ENCODE assay signal across 8 cellular contexts in the genomic region with DNA sequence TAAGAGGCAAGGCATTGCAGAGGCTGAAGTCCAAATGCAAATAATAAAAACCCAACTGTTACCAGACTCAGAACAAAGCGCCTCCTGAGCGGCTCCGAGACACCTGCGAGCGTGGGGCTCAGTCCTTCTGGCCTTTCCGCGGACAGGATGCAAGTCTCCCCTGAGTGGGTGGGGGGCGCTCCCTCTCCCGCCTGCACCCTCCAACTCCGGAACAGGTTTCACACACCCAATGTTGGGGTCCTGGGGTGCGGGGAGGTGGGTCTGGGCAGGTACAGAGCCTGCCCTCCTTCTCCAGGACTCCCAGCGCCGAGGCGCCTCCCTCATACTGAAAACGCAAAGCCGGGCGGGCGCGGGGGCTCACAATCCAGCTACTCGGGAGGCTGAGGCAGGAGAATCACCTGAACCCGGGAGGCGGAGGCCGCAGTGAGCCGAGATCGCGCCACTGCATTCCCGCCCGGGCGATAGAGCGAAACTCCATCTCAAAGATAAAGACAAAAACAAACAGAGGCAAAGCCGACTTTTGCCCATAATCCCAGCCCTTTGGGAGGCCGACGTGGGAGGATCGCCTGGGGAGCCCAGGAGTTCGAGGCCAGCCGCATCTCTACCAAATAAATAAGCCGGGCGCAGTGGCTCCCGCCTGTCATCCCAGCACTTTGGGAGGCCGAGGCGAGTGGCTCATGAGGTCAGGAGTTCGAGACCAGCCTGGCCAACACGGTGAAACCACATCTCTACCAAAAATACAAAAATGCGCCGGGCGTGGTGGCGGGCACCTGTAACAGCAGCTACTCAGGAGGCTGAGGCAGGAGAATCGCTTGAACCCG. TPM values are rescaled to one million over a fixed set of nuclear protein-coding genes. Genes with fewer than 3 reads are reported as not detected.
DNase-seq lines count a peak whose midpoint lies in the region; ATAC-seq, FAIRE-seq and TF ChIP-seq lines count a peak whose summit lies in the region.

No MANE protein-coding gene starts in this region.

- H3K27ac ChIP-seq in A673 (ENCODE audit: low read depth, low read length, poor library complexity, severe bottlenecking) = peak overlapping the region; percentile 86
- peak overlapping the region; percentile 77 for H3K27ac ChIP-seq in HL-60 (replicated peaks)
- H3K27ac ChIP-seq in GM12878 (ENCODE audit: control insufficient read depth, insufficient read depth) = peak overlapping the region; percentile 69
- peak overlapping the region in 1 of 2 donors; percentile 43 for H3K27ac ChIP-seq in mucosa of rectum (ENCODE audit: low read depth in 2 of 2, low read length in 2 of 2)

- peak overlapping the region; percentile 58 for H3K4me2 ChIP-seq in GM12878 (ENCODE audit: control insufficient read depth, insufficient read depth)

- no peak for TF ChIP-seq RAD21 in GM12878 (IDR thresholded peaks at IDR 0.05; ENCODE audit: insufficient read depth, low read depth, low read length)

- RAD21 ChIA-PET in GM12878 (lab: Charles Lee; ENCODE audit: unreplicated experiment) = no interaction called here

- no peak for TF ChIP-seq POLR2A in GM12878 (IDR thresholded peaks at IDR 0.05; ENCODE audit: low read depth, low read length)

- FAIRE-seq in GM12878 (lab: Jason Lieb, UNC) = no peak

- DNase-seq in A673 (ENCODE audit: low spot score) = no peak
- no peak for DNase-seq in HL-60 (ENCODE audit: low read depth in 1 of 2, low spot score in 1 of 2)
- DNase-seq in GM12878 (ENCODE audit: low read depth, low spot score) = no peak
- DNase-seq in DMS153 treated with DMSO at 0.1 percent for 48 hours (lab: John Stamatoyannopoulos, UW; ENCODE audit: unreplicated experiment) = no peak
- DNase-seq in activated gamma-delta T cell (lab: John Stamatoyannopoulos, UW) = no peak

- H4K20me1 ChIP-seq in GM12878 (ENCODE audit: control insufficient read depth, insufficient read depth) = no peaks in the 10 kb centered on the region

- peak overlapping the region; percentile 80 for H3K9ac ChIP-seq in GM12878 (ENCODE audit: control insufficient read depth, insufficient read depth, low read length)
- peak overlapping the region in 1 of 2 donors; percentile 48 for H3K9ac ChIP-seq in mucosa of rectum (ENCODE audit: low read depth in 1 of 2, low read length in 2 of 2)

- 3% methylated on average over 49 of the region's 49 CpGs for WGBS in GM12878 (ENCODE audit: insufficient coverage, insufficient replicate concordance, low lambda C conversion rate, missing lambda C conversion rate)

- H3K36me3 ChIP-seq in A673 (ENCODE audit: insufficient read depth, low read length, poor library complexity, severe bottlenecking) = peaks cover 23% of the 10 kb centered on the region
- H3K36me3 ChIP-seq in GM12878 (ENCODE audit: control insufficient read depth in 2 of 2, insufficient read depth in 2 of 2, low read length in 1 of 2) = peaks cover 0 to 2% of the 10 kb centered on the region in 2 experiments; a peak in 3 of 4 replicates
- H3K36me3 ChIP-seq in mucosa of rectum (ENCODE audit: control insufficient read depth in 2 of 2, insufficient read depth in 2 of 2, low read length in 2 of 2) = no peaks in the 10 kb centered on the region

- ATAC-seq in GM12878 = peak; percentile 30
- no peak for ATAC-seq in GM18867 (IDR thresholded peaks at IDR 0.05; ENCODE audit: unreplicated experiment)
- no peak for ATAC-seq in HG03378 (IDR thresholded peaks at IDR 0.05; ENCODE audit: unreplicated experiment)

- in situ Hi-C loops in GM12878 (cut with MboI) = no loop called here

- CTCF ChIA-PET in A673 (lab: Charles Lee) = no interaction called here
- CTCF ChIA-PET in GM12878 (lab: Yijun Ruan, JAX) = interaction anchor here (0.7 to 1.4 kb wide), 2 partner anchors 28 to 29 kb away, joined by 3 to 6 read pairs; no protein-coding TSS in a partner anchor

- H3K79me2 ChIP-seq in GM12878 (ENCODE audit: control insufficient read depth, insufficient read depth, low read length) = peaks cover 38% of the 10 kb centered on the region

- TF ChIP-seq CTCF in A673 (conservative IDR thresholded peaks at IDR 0.05; ENCODE audit: low read depth, low read length) (no peak), HL-60 (IDR thresholded peaks at IDR 0.05; ENCODE audit: insufficient read depth, low read length) (no peak), GM12878 (IDR thresholded peaks at IDR 0.05 in 2 of 3, conservative IDR thresholded peaks at IDR 0.05 in 1 of 3; ENCODE audit: control insufficient read depth in 2 of 3, extremely low read depth in 1 of 3, insufficient read depth in 1 of 3, low read depth in 3 of 3, low read length in 3 of 3) (peak in 1 of 3 experiments; percentile 6; a peak in 1 of 6 replicates)

- BruUV-seq in A673 (replicated peaks; lab: Mats Ljungman, UMichigan) (no TSS peak), GM12878 (replicated peaks; lab: Mats Ljungman, UMichigan) (no TSS peak)

- H3K9me3 ChIP-seq in A673 (ENCODE audit: low read depth, low read length, poor library complexity, severe bottlenecking) (no peaks in the 10 kb centered on the region), GM12878 (replicated peaks; ENCODE audit: control insufficient read depth, insufficient read depth, low read length) (no peaks in the 10 kb centered on the region), mucosa of rectum (ENCODE audit: control insufficient read depth in 2 of 2, low read length in 2 of 2) (no peaks in the 10 kb centered on the region)

- peak overlapping the region; percentile 86; the same call in 1 of the 2 replicates for H2AFZ ChIP-seq in GM12878 (ENCODE audit: control insufficient read depth, low read depth, low read length)

- H3K4me3 ChIP-seq in A673 (ENCODE audit: low read depth, low read length, poor library complexity, severe bottlenecking) (peak overlapping the region; percentile 91), HL-60 (replicated peaks; ENCODE audit: insufficient read depth, low read length) (peak overlapping the region; percentile 67), GM12878 (peak overlapping the region; percentile 81), mucosa of rectum (ENCODE audit: low read length in 2 of 2) (peak overlapping the region; percentile 74)

- H3K4me1 ChIP-seq in A673 (ENCODE audit: insufficient read depth, low read length, poor library complexity, severe bottlenecking) = no peaks in the 10 kb centered on the region
- H3K4me1 ChIP-seq in GM12878 (ENCODE audit: control insufficient read depth, insufficient read depth, low read length) = peaks cover 23% of the 10 kb centered on the region
- H3K4me1 ChIP-seq in mucosa of rectum (ENCODE audit: control insufficient read depth in 2 of 2, insufficient read depth in 2 of 2, low read length in 2 of 2) = peaks cover 9 to 15% of the 10 kb centered on the region in 2 donors

- intact Hi-C loops in A673 (cut with micrococcal nuclease; ENCODE audit: unreplicated experiment) = no loop called here
- intact Hi-C loops in GM12878 (cut with micrococcal nuclease; ENCODE audit: unreplicated experiment) = loop anchor here (2.0 to 5.0 kb wide), 2 partner anchors 69 to 133 kb away; no protein-coding TSS in a partner anchor

- POLR2A ChIA-PET in A673 (lab: Charles Lee; ENCODE audit: low non-redundant PET) = no interaction called here
- POLR2A ChIA-PET in GM12878 (lab: Charles Lee) = no interaction called here

- no peak for TF ChIP-seq EP300 in GM12878 (IDR thresholded peaks at IDR 0.05; ENCODE audit: borderline replicate concordance in 1 of 2, control insufficient read depth in 1 of 2, low read depth in 2 of 2, low read length in 2 of 2)

- H3K27me3 ChIP-seq in A673 (replicated peaks; ENCODE audit: insufficient read depth, low read depth, low read length, poor library complexity) = no peaks in the 10 kb centered on the region
- no peaks in the 10 kb centered on the region for H3K27me3 ChIP-seq in HL-60 (ENCODE audit: insufficient read depth, poor library complexity, severe bottlenecking)
- no peaks in the 10 kb centered on the region for H3K27me3 ChIP-seq in GM12878 (replicated peaks in 1 of 2; ENCODE audit: control insufficient read depth in 2 of 2, insufficient read depth in 2 of 2, low read length in 1 of 2)
- no peaks in the 10 kb centered on the region for H3K27me3 ChIP-seq in mucosa of rectum (ENCODE audit: control insufficient read depth in 2 of 2, insufficient read depth in 2 of 2, low read length in 2 of 2)

- SMC1A ChIA-PET in GM12878 (lab: Charles Lee; ENCODE audit: uncharacterized antibody, unreplicated experiment) = interaction anchor here (2.0 kb wide), 1 partner anchor 71 kb away, joined by 5 read pairs; no protein-coding TSS in a partner anchor

TF ChIP-seq in GM12878, 131 proteins besides CTCF, POLR2A, EP300 and RAD21 (continues in another document):
- TF ChIP-seq, protein P1, sequence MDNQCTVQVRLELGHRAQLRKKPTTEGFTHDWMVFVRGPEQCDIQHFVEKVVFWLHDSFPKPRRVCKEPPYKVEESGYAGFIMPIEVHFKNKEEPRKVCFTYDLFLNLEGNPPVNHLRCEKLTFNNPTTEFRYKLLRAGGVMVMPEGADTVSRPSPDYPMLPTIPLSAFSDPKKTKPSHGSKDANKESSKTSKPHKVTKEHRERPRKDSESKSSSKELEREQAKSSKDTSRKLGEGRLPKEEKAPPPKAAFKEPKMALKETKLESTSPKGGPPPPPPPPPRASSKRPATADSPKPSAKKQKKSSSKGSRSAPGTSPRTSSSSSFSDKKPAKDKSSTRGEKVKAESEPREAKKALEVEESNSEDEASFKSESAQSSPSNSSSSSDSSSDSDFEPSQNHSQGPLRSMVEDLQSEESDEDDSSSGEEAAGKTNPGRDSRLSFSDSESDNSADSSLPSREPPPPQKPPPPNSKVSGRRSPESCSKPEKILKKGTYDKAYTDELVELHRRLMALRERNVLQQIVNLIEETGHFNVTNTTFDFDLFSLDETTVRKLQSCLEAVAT (IDR thresholded peaks at IDR 0.05) = peak; percentile 86
- TF ChIP-seq EGR1 (IDR thresholded peaks at IDR 0.05; ENCODE audit: borderline replicate concordance in 1 of 2, low read depth in 2 of 2, low read length in 2 of 2) = 0 out of 3 replicates have a peak, but pooled peaks of 1 of the 2 experiments have one; percentile 30

RNA-seq across cellular contexts. Expression of a gene that starts 0.9 kb away (rescaled TPM):
- total RNA-seq in A673 (2021) = 70.5 and 71.9 TPM in 2 replicates
- total RNA-seq in GM12878 (2013; cell fraction: nucleolus; rRNA removed) = 18.0 and 20.1 TPM in 2 replicates
- 42.7 and 46.4 TPM in 2 replicates for total RNA-seq in GM12878 (2014; rRNA removed)
- 43.5 and 45.4 TPM in 2 replicates for total RNA-seq in GM12878 (2014; rRNA removed; fragmentation: Illumina TruSeq; extraction: Trizol)
- 61.2 and 67.9 TPM in 2 replicates for total RNA-seq in GM12878 (2021)
- 15.7 TPM for polyA plus RNA-seq in GM12878 (2011; ENCODE audit: low read depth)
- 52.8 and 68.5 TPM in 2 replicates for polyA plus RNA-seq in GM12878 (2011; rRNA removed)
- polyA plus RNA-seq in GM12878 (2011; cell fraction: cytosol; rRNA removed) = 47.5 and 48.9 TPM in 2 replicates
- polyA plus RNA-seq in GM12878 (2011; cell fraction: nucleus; rRNA removed) = 25.6 and 26.6 TPM in 2 replicates
- 17.7 and 21.8 TPM in 2 replicates for polyA plus RNA-seq in GM12878 (2012)
- polyA plus RNA-seq in GM12878 (2014; fragmentation: Illumina TruSeq; extraction: Trizol) = 48.8 and 55.5 TPM in 2 replicates
- polyA plus RNA-seq in GM12878 (2014; fragmentation: Nextera tagmentation; extraction: Ambion mirVana) = 10 to 100 TPM; 69.4 to 90.8 TPM
- 41.4 and 45.2 TPM in 2 replicates for polyA plus RNA-seq in GM12878 (2014; rRNA removed)
- 10 to 100 TPM; 74.0 to 74.9 TPM for polyA plus RNA-seq in GM12878 (2016; fragmentation: Nextera tagmentation; extraction: Ambion mirVana)
- 22.9 and 26.8 TPM in 2 replicates for polyA minus RNA-seq in GM12878 (2011; rRNA and poly(A)+ RNA removed)
- polyA minus RNA-seq in GM12878 (2011; cell fraction: cytosol; rRNA and poly(A)+ RNA removed) = 10.2 and 13.0 TPM in 2 replicates
- 9.3 and 10.8 TPM in 2 replicates for polyA minus RNA-seq in GM12878 (2011; cell fraction: nucleus; rRNA and poly(A)+ RNA removed)
